In the genomic region with DNA sequence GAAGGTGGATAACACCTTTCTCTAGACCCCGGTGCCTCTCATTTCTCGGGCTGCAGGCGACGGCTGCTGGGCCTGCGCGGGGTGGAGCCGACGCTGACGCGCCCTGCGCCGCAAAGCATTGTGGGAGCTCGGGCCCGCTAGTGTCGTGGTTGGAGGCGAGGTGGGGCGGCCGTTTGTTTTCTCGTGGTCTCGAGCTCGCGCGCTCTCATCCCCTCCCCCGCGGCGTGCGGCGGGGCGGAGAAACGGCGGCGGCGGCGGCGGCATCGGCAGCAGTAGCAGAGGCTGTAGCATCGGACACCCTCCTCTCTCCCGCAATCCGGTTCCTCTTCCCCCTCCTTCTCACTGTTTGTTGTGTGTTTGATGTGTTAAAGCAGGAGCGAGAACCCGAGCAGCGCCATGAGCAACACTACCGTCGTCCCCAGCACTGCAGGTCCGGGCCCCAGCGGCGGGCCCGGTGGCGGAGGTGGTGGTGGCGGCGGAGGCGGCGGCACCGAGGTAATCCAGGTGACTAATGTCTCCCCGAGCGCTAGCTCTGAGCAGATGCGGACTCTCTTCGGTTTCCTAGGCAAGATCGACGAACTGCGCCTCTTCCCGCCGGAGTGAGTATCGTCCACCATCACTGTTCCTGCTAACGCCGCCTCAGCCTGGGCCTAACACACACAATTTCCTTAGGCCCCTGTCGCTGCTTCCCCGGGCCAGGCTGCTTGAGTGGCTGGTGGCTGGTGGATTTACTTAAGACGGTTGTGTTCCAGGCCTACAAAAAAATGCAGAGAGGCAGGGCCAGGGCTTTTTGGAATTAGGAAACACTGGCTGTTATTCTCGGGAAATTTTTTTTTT, we compare ENCODE assay signal across 8 cellular contexts. TPM values are rescaled to one million over a fixed set of nuclear protein-coding genes. Genes with fewer than 3 reads are reported as not detected.
DNase-seq lines count a peak whose midpoint lies in the region; ATAC-seq, FAIRE-seq and TF ChIP-seq lines count a peak whose summit lies in the region.

A gene with protein sequence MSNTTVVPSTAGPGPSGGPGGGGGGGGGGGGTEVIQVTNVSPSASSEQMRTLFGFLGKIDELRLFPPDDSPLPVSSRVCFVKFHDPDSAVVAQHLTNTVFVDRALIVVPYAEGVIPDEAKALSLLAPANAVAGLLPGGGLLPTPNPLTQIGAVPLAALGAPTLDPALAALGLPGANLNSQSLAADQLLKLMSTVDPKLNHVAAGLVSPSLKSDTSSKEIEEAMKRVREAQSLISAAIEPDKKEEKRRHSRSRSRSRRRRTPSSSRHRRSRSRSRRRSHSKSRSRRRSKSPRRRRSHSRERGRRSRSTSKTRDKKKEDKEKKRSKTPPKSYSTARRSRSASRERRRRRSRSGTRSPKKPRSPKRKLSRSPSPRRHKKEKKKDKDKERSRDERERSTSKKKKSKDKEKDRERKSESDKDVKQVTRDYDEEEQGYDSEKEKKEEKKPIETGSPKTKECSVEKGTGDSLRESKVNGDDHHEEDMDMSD (plus strand): TSS at position 140 of the 837 bp plus-strand sequence. CDS start 257 bp downstream, at position 397.

- TF ChIP-seq CTCF in AG10803 (conservative IDR thresholded peaks at IDR 0.05; ENCODE audit: low read length), result peak; percentile 3; the same call in 1 of the 2 replicates
- peak; percentile 15 for TF ChIP-seq CTCF in kidney (IDR thresholded peaks at IDR 0.05; ENCODE audit: borderline replicate concordance, extremely low read depth, insufficient read depth)

- peak; percentile 94 for ATAC-seq in GM19025 (IDR thresholded peaks at IDR 0.05; ENCODE audit: low read depth, unreplicated experiment)
- ATAC-seq in HG03342 (IDR thresholded peaks at IDR 0.05; ENCODE audit: unreplicated experiment), result peak; percentile 90

- DNase-seq in AG10803 (ENCODE audit: low read depth), result peak; percentile 92
- DNase-seq in NCI-H446 (lab: John Stamatoyannopoulos, UW), result peak; percentile 95 to 98
- peak; percentile 98 for DNase-seq in activated CD4-positive, CD25-positive, alpha-beta regulatory T cell treated with anti-CD3 and anti-CD28 coated beads, Interleukin-2, amount 50 U/mL, for 72 hours
- DNase-seq in cerebellum (ENCODE audit: low spot score), result peak; percentile 92
- peak; percentile 98 for DNase-seq in kidney
- peak; percentile 98 for DNase-seq in stimulated activated CD4-positive, alpha-beta T cell treated with anti-CD3 and anti-CD28 coated beads, Interleukin-15, amount 100 ng/mL, for 24 hours

- no peaks in the 10 kb centered on the region for H3K9me3 ChIP-seq in kidney (ENCODE audit: control insufficient read depth in 1 of 2, low read length in 2 of 2)

- H3K4me3 ChIP-seq in AG10803 (ENCODE audit: low read length) (peak within 1 kb of the TSS; percentile 76), kidney (ENCODE audit: low read length in 2 of 2) (peak within 1 kb of the TSS; percentile 86 to 87)

- H3K27ac ChIP-seq in kidney (ENCODE audit: low read depth in 2 of 2, low read length in 2 of 2), result peak within 1 kb of the TSS; percentile 92 to 95

- no peak for FAIRE-seq in kidney (lab: Jason Lieb, UNC)

- intact Hi-C loops in kidney (cut with DNase I), result no loop called here

- peaks cover 4 to 11% of the 10 kb centered on the region in 2 donors for H3K36me3 ChIP-seq in kidney (ENCODE audit: control insufficient read depth in 1 of 2, insufficient read depth in 2 of 2, low read length in 2 of 2)

- H3K9ac ChIP-seq in kidney (ENCODE audit: low read length in 2 of 2), result peak within 1 kb of the TSS; percentile 71 to 85

- H3K4me1 ChIP-seq in kidney (ENCODE audit: control insufficient read depth in 1 of 2, insufficient read depth in 1 of 2, low read depth in 1 of 2, low read length in 2 of 2), result peaks cover 5 to 27% of the 10 kb centered on the region in 2 donors

RNA-seq across cellular contexts. Expression of the gene that starts here (rescaled TPM):
- 193 TPM for total RNA-seq in cerebellum
- total RNA-seq in kidney, result 135 TPM
- 58.9 TPM for polyA plus RNA-seq in kidney (ENCODE audit: insufficient read depth, low read depth, low replicate concordance)

Comparison
In these comparisons a context has a peak if more than half of its experiments do, and no peak if none do; other contexts are left out.
1. Peak in every context shown above with its lines: DNase-seq, ATAC-seq, H3K4me3 ChIP-seq and H3K27ac ChIP-seq.